ENCODE assay signal across 10 cellular contexts in genomic region chr2:68190991-68191731, GRCh38. TPM values are rescaled to one million over a fixed set of nuclear protein-coding genes. Genes with fewer than 3 reads are reported as not detected.
A peak's percentile ranks its signal among the peaks of the same experiment; 100 is the strongest.
DNase-seq lines count a peak whose midpoint lies in the region; ATAC-seq lines count a peak whose summit lies in the region.
"Had no signal": no experiment of that assay in that cellular context is flagged by ENCODE, and none has a peak within 500 bp of the region (broad histone marks: within the 10 kb centered on the region; RNA-seq: fewer than 3 reads in every experiment).

No MANE protein-coding gene starts in this region.

- intact Hi-C loops in aorta (cut with DNase I), result loop anchor here in 1 of 2 donors (10.0 kb wide), 2 partner anchors 94 to 244 kb away; no protein-coding TSS in a partner anchor

- no peak overlapping the region for H3K27ac ChIP-seq in aorta (ENCODE audit: low read depth in 1 of 2, low read length in 2 of 2)

- peaks cover 0 to 12% of the 10 kb centered on the region in 2 donors for H3K4me1 ChIP-seq in aorta (ENCODE audit: control insufficient read depth in 1 of 2, insufficient read depth in 2 of 2, low read length in 2 of 2)

- ATAC-seq in activated CD4-positive, CD25-positive, alpha-beta regulatory T cell treated with anti-CD3 and anti-CD28 coated beads, Interleukin-2, amount 50 U/mL, for 24 hours, result peak; percentile 96 to 97
- ATAC-seq in aorta (ENCODE audit: low FRiP score), result no peak

- no peaks in the 10 kb centered on the region for H3K36me3 ChIP-seq in aorta (ENCODE audit: control insufficient read depth in 1 of 2, insufficient read depth in 2 of 2, low read length in 1 of 2)

- no peaks in the 10 kb centered on the region for H3K27me3 ChIP-seq in aorta (ENCODE audit: control insufficient read depth in 1 of 2, insufficient read depth in 2 of 2, low read length in 1 of 2)

- no peak for DNase-seq in activated CD4-positive, CD25-positive, alpha-beta regulatory T cell treated with anti-CD3 and anti-CD28 coated beads, Interleukin-2, amount 50 U/mL, for 72 hours
- peak; percentile 14 for DNase-seq in NCI-H69 (lab: John Stamatoyannopoulos, UW)
- peak; percentile 54 for DNase-seq in dedifferentiated amniotic fluid mesenchymal stem cell (ENCODE audit: extremely low spot score)
- DNase-seq in skeletal muscle cell (ENCODE audit: low read depth), result peak; percentile 65
- no peak for DNase-seq in stimulated activated CD4-positive, alpha-beta T cell treated with anti-CD3 and anti-CD28 coated beads, Interleukin-12 subunit alpha, Interleukin-12 subunit beta, amount 100 ng/mL, for 4 hours
- DNase-seq in amniotic stem cell (lab: John Stamatoyannopoulos, UW), result no peak
- DNase-seq in aorta, result no peak
- DNase-seq: activated CD4-positive, alpha-beta T cell treated with anti-CD3 and anti-CD28 coated beads for 4 hours; AML-193 had no signal

- 72 to 73% methylated on average over 3 of the region's 3 CpGs for WGBS in aorta, 2 donors

- H3K4me3 ChIP-seq in skeletal muscle cell (ENCODE audit: low read depth, low read length) (no peak overlapping the region), aorta (ENCODE audit: low read length in 2 of 2) (no peak overlapping the region)

- H3K9me3 ChIP-seq in aorta (ENCODE audit: control insufficient read depth, low read length), result no peaks in the 10 kb centered on the region

RNA-seq across cellular contexts. Expression of gene PNO1, which starts 33.5 kb away (rescaled TPM):
- total RNA-seq in aorta, result 10 to 100 TPM; 10.5 to 12.2 TPM
- polyA plus RNA-seq in aorta, result 10 to 100 TPM in 1 of 2 donors, 1 to 10 TPM in 1; 6.6 to 11.6 TPM

Comparison
In these comparisons a context has a peak if more than half of its experiments do, and no peak if none do; other contexts are left out.
1. DNase-seq: peak in NCI-H69 (single experiment), dedifferentiated amniotic fluid mesenchymal stem cell (single experiment) and skeletal muscle cell (single experiment); none in activated CD4-positive, CD25-positive, alpha-beta regulatory T cell treated with anti-CD3 and anti-CD28 coated beads, Interleukin-2, amount 50 U/mL, for 72 hours (single experiment), stimulated activated CD4-positive, alpha-beta T cell treated with anti-CD3 and anti-CD28 coated beads, Interleukin-12 subunit alpha, Interleukin-12 subunit beta, amount 100 ng/mL, for 4 hours (single experiment), amniotic stem cell (single experiment) and aorta (0 of 2).